In genomic region chr2:31193066-31193396, GRCh38 we compare ENCODE assay signal across 20 cellular contexts. TPM values are rescaled to one million over a fixed set of nuclear protein-coding genes. Genes with fewer than 3 reads are reported as not detected.
DNase-seq lines count a peak whose midpoint lies in the region; ATAC-seq and TF ChIP-seq lines count a peak whose summit lies in the region.
"Had no signal": no experiment of that assay in that cellular context is flagged by ENCODE, and none has a peak within 500 bp of the region (broad histone marks: within the 10 kb centered on the region; RNA-seq: fewer than 3 reads in every experiment).

No MANE protein-coding gene starts in this region.

- no peak overlapping the region for H3K27ac ChIP-seq in GM23338 (ENCODE audit: low read depth)

- H3K27me3 Mint-ChIP-seq in GM23338 (ENCODE audit: insufficient read depth, low read depth, poor library complexity) = peaks cover 6% of the 10 kb centered on the region
- peaks cover 4% of the 10 kb centered on the region; the same call in 1 of the 2 replicates for H3K27me3 Mint-ChIP-seq in WTC11 (ENCODE audit: low read depth)
- H3K27me3 Mint-ChIP-seq in progenitor cell of endocrine pancreas = peaks cover 5% of the 10 kb centered on the region

- no peak overlapping the region for H3K4me3 Mint-ChIP-seq in GM23338
- no peak overlapping the region for H3K4me3 Mint-ChIP-seq in WTC11
- H3K4me3 Mint-ChIP-seq in progenitor cell of endocrine pancreas (ENCODE audit: low read depth) = no peak overlapping the region
- H3K4me3 Mint-ChIP-seq: CD4-positive, CD25-positive, alpha-beta regulatory T cell; HFFc6 had no signal

- H3K27ac Mint-ChIP-seq in GM23338 = no peak overlapping the region; the same call in 1 of the 2 replicates
- H3K27ac Mint-ChIP-seq in WTC11 = no peak overlapping the region
- peak overlapping the region; percentile 25 for H3K27ac Mint-ChIP-seq in progenitor cell of endocrine pancreas
- H3K27ac Mint-ChIP-seq: CD4-positive, CD25-positive, alpha-beta regulatory T cell; HFFc6 had no signal

- H3K79me2 ChIP-seq in GM23338 (replicated peaks; ENCODE audit: insufficient read depth) = no peaks in the 10 kb centered on the region

- no peak overlapping the region for H3K4me2 ChIP-seq in GM23338

- H3K9me3 Mint-ChIP-seq in GM23338 = no peaks in the 10 kb centered on the region
- H3K9me3 Mint-ChIP-seq in WTC11 = no peaks in the 10 kb centered on the region
- H3K9me3 Mint-ChIP-seq in progenitor cell of endocrine pancreas (ENCODE audit: low read depth) = no peaks in the 10 kb centered on the region
- H3K9me3 Mint-ChIP-seq: CD4-positive, CD25-positive, alpha-beta regulatory T cell; HFFc6 had no signal

- peaks cover 4% of the 10 kb centered on the region; the same call in 1 of the 2 replicates for H3K9me2 ChIP-seq in GM23338 (ENCODE audit: insufficient read depth)

- H3K4me3 ChIP-seq in GM23338 = no peak overlapping the region

- POLR2A ChIA-PET in WTC11 (lab: Charles Lee) = no interaction called here

- no peaks in the 10 kb centered on the region for H3K36me3 ChIP-seq in GM23338 (ENCODE audit: insufficient read depth)

- H3K4me1 Mint-ChIP-seq in GM23338 (peaks cover 6% of the 10 kb centered on the region; the same call in 2 of the 3 replicates), WTC11 (peaks cover 11% of the 10 kb centered on the region), progenitor cell of endocrine pancreas (ENCODE audit: low read depth) (peaks cover 9% of the 10 kb centered on the region)
- H3K4me1 Mint-ChIP-seq: CD4-positive, CD25-positive, alpha-beta regulatory T cell had no signal

- TF ChIP-seq CTCF in GM23338 (conservative IDR thresholded peaks at IDR 0.05; ENCODE audit: low read depth in 2 of 2) = peak; percentile 51 to 75
- no peak for TF ChIP-seq CTCF in WTC11 (IDR thresholded peaks at IDR 0.05)
- TF ChIP-seq CTCF in progenitor cell of endocrine pancreas (IDR thresholded peaks at IDR 0.05; ENCODE audit: unreplicated experiment) = no peak

- no peaks in the 10 kb centered on the region for H3K27me3 ChIP-seq in GM23338 (ENCODE audit: insufficient read depth)

- ATAC-seq in GM23338 = peak; percentile 81
- peak; percentile 79 for ATAC-seq in WTC11
- no peak for ATAC-seq in GM21526 (IDR thresholded peaks at IDR 0.05; ENCODE audit: low FRiP score, unreplicated experiment)
- ATAC-seq in HG02981 (IDR thresholded peaks at IDR 0.05; ENCODE audit: unreplicated experiment) = no peak
- ATAC-seq: Panc1, SK-N-SH treated with all-trans-retinoic acid at 6 μM for 48 hours had no signal

- DNase-seq in GM23338 (ENCODE audit: low spot score) (peak; percentile 70), WTC11 (ENCODE audit: low spot score) (peak; percentile 21), iPS-NIHi7 (ENCODE audit: extremely low spot score) (peak; percentile 46), progenitor cell of endocrine pancreas (ENCODE audit: low spot score, unreplicated experiment) (no peak), occipital lobe (lab: John Stamatoyannopoulos, UW) (no peak)
- DNase-seq: CD4-positive, CD25-positive, alpha-beta regulatory T cell; EL; GOT3; HFFc6; MV-4-11; NCI-H1105 treated with DMSO at 0.1 percent for 48 hours; NCI-H2029 treated with DMSO at 0.1 percent for 48 hours; NCI-H345; NCI-H524; NCI-H774; NK-92 treated with Interleukin-12 subunit alpha and Interleukin-12 subunit beta, amount 100 ng/mL, for 24 hours had no signal

- H2AFZ ChIP-seq in GM23338 = peak overlapping the region; percentile 80

- no peaks in the 10 kb centered on the region for H3K36me3 Mint-ChIP-seq in GM23338 (ENCODE audit: low read depth)
- H3K36me3 Mint-ChIP-seq in WTC11 = no peaks in the 10 kb centered on the region
- H3K36me3 Mint-ChIP-seq in progenitor cell of endocrine pancreas (ENCODE audit: insufficient read depth) = no peaks in the 10 kb centered on the region

- H3K4me1 ChIP-seq in GM23338 (ENCODE audit: insufficient read depth) = no peaks in the 10 kb centered on the region

- H4K20me1 ChIP-seq in GM23338 (replicated peaks; ENCODE audit: insufficient read depth) = no peaks in the 10 kb centered on the region

- no peaks in the 10 kb centered on the region for H3F3A ChIP-seq in GM23338 (replicated peaks; ENCODE audit: low read depth)

- CTCF ChIA-PET in WTC11 (lab: Charles Lee) = interaction anchor here (0.6 to 2.3 kb wide), 8 partner anchors 23 to 481 kb away, joined by 3 to 14 read pairs (median 6); partner anchors contain the start of gene GALNT14

TF ChIP-seq in GM23338, 12 proteins besides CTCF, POLR2A, EP300 and RAD21 (continues in another document):
- no peak for TF ChIP-seq STAT1 (IDR thresholded peaks at IDR 0.05; ENCODE audit: unreplicated experiment)
- no peak for TF ChIP-seq JUNB (IDR thresholded peaks at IDR 0.05; ENCODE audit: unreplicated experiment)
- TF ChIP-seq CREB1 (CRISPR knock-in tag; IDR thresholded peaks at IDR 0.05; ENCODE audit: low read depth) = no peak
- no peak for TF ChIP-seq REST (IDR thresholded peaks at IDR 0.05; ENCODE audit: unreplicated experiment)
- TF ChIP-seq EZH2phosphoT487 (IDR thresholded peaks at IDR 0.05; ENCODE audit: unreplicated experiment) = no peak

TF ChIP-seq in WTC11, 78 proteins besides CTCF, POLR2A, EP300 and RAD21 (continues in another document):
- TF ChIP-seq, protein P1, sequence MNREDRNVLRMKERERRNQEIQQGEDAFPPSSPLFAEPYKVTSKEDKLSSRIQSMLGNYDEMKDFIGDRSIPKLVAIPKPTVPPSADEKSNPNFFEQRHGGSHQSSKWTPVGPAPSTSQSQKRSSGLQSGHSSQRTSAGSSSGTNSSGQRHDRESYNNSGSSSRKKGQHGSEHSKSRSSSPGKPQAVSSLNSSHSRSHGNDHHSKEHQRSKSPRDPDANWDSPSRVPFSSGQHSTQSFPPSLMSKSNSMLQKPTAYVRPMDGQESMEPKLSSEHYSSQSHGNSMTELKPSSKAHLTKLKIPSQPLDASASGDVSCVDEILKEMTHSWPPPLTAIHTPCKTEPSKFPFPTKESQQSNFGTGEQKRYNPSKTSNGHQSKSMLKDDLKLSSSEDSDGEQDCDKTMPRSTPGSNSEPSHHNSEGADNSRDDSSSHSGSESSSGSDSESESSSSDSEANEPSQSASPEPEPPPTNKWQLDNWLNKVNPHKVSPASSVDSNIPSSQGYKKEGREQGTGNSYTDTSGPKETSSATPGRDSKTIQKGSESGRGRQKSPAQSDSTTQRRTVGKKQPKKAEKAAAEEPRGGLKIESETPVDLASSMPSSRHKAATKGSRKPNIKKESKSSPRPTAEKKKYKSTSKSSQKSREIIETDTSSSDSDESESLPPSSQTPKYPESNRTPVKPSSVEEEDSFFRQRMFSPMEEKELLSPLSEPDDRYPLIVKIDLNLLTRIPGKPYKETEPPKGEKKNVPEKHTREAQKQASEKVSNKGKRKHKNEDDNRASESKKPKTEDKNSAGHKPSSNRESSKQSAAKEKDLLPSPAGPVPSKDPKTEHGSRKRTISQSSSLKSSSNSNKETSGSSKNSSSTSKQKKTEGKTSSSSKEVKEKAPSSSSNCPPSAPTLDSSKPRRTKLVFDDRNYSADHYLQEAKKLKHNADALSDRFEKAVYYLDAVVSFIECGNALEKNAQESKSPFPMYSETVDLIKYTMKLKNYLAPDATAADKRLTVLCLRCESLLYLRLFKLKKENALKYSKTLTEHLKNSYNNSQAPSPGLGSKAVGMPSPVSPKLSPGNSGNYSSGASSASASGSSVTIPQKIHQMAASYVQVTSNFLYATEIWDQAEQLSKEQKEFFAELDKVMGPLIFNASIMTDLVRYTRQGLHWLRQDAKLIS (CRISPR knock-in tag; IDR thresholded peaks at IDR 0.05; ENCODE audit: borderline replicate concordance) = no peak
- no peak for TF ChIP-seq SOX15 (CRISPR knock-in tag; IDR thresholded peaks at IDR 0.05)
- TF ChIP-seq MXD4 (CRISPR knock-in tag; IDR thresholded peaks at IDR 0.05; ENCODE audit: borderline replicate concordance) = no peak
- TF ChIP-seq ZMAT4 (CRISPR knock-in tag; IDR thresholded peaks at IDR 0.05) = no peak
- TF ChIP-seq NR2C2 (CRISPR knock-in tag; IDR thresholded peaks at IDR 0.05) = no peak
- no peak for TF ChIP-seq ZNF317 (CRISPR knock-in tag; IDR thresholded peaks at IDR 0.05; ENCODE audit: borderline replicate concordance, low read depth)
- no peak for TF ChIP-seq GTF2I (CRISPR knock-in tag; conservative IDR thresholded peaks at IDR 0.05)
- TF ChIP-seq HMGA2 (CRISPR knock-in tag; IDR thresholded peaks at IDR 0.05) = no peak
- TF ChIP-seq OVOL2 (CRISPR knock-in tag; IDR thresholded peaks at IDR 0.05; ENCODE audit: borderline replicate concordance) = no peak
- no peak for TF ChIP-seq MAX (CRISPR knock-in tag; IDR thresholded peaks at IDR 0.05)
- TF ChIP-seq TEAD1 (CRISPR knock-in tag; IDR thresholded peaks at IDR 0.05) = no peak
- no peak for TF ChIP-seq NFE2L1 (CRISPR knock-in tag; IDR thresholded peaks at IDR 0.05)
- TF ChIP-seq EMX1 (CRISPR knock-in tag; IDR thresholded peaks at IDR 0.05) = no peak

RNA-seq across cellular contexts. Expression of gene CAPN14, which starts 24.3 kb away (rescaled TPM):
- 0.54 TPM in 1 of 2 replicates, not detected in the other for total RNA-seq in GM23338 (2014; rRNA removed; shearing (Covaris generic))
- 0.15 TPM in 1 of 2 replicates, not detected in the other for polyA plus RNA-seq in GM23338 (2016; fragmentation: Nextera tagmentation; extraction: Ambion mirVana)
- total RNA-seq in WTC11 (2021) = 0.11 to 0.37 TPM (median 0.11 TPM) in 3 replicates
- total RNA-seq in progenitor cell of endocrine pancreas = 0.50 and 0.73 TPM in 2 replicates
- total RNA-seq in occipital lobe = 1.4 TPM

RNA-seq across cellular contexts. Expression of gene EHD3, which starts 40.9 kb away (rescaled TPM):
- 11.9 and 12.6 TPM in 2 replicates for total RNA-seq in GM23338 (2014; rRNA removed; shearing (Covaris generic))
- 2.8 and 3.3 TPM in 2 replicates for polyA plus RNA-seq in GM23338 (2016; fragmentation: Nextera tagmentation; extraction: Ambion mirVana)
- total RNA-seq in WTC11 (2021) (9.8 to 10.2 TPM (median 10.0 TPM) in 3 replicates), progenitor cell of endocrine pancreas (7.0 and 7.3 TPM in 2 replicates), occipital lobe (7.5 TPM)

RNA-seq across cellular contexts. Expression of gene GALNT14, which starts 54.8 kb away (rescaled TPM):
- total RNA-seq in GM23338 (2014; rRNA removed; shearing (Covaris generic)) = 7.7 and 10.4 TPM in 2 replicates
- polyA plus RNA-seq in GM23338 (2016; fragmentation: Nextera tagmentation; extraction: Ambion mirVana) = 5.4 and 5.6 TPM in 2 replicates
- total RNA-seq in WTC11 (2021) = 6.0 to 6.8 TPM (median 6.3 TPM) in 3 replicates
- total RNA-seq in progenitor cell of endocrine pancreas = 0.91 and 1.2 TPM in 2 replicates
- 4.7 TPM for total RNA-seq in occipital lobe
- total RNA-seq: CD4-positive, CD25-positive, alpha-beta regulatory T cell had no signal
- polyA plus RNA-seq: CD4-positive, CD25-positive, alpha-beta regulatory T cell had no signal

Comparison
In these comparisons a context has a peak if more than half of its experiments do, and no peak if none do; other contexts are left out.
1. ATAC-seq: peak in GM23338 (single experiment) and WTC11 (single experiment); none in GM21526 (single experiment) and HG02981 (single experiment).
2. DNase-seq: peak in GM23338 (single experiment), WTC11 (single experiment) and iPS-NIHi7 (single experiment); none in progenitor cell of endocrine pancreas (single experiment) and occipital lobe (single experiment).
3. CTCF ChIP-seq: peak in GM23338 (2 of 2); none in WTC11 (single experiment) and progenitor cell of endocrine pancreas (single experiment).